ENCODE assay signal across 15 cellular contexts in genomic region chr6:36249010-36249409, GRCh38. TPM values are rescaled to one million over a fixed set of nuclear protein-coding genes. Genes with fewer than 3 reads are reported as not detected.
DNase-seq lines count a peak whose midpoint lies in the region; ATAC-seq, FAIRE-seq and TF ChIP-seq lines count a peak whose summit lies in the region.
"Had no signal": no experiment of that assay in that cellular context is flagged by ENCODE, and none has a peak within 500 bp of the region (broad histone marks: within the 10 kb centered on the region; RNA-seq: fewer than 3 reads in every experiment).

No MANE protein-coding gene starts in this region.

- no peaks in the 10 kb centered on the region for H3K27me3 ChIP-seq in AG04450 (ENCODE audit: control insufficient read depth, insufficient read depth, low read length)
- no peaks in the 10 kb centered on the region for H3K27me3 ChIP-seq in left lung

- H3K27ac ChIP-seq in AG04450 (ENCODE audit: low read depth, low read length) (peak overlapping the region; percentile 57), left lung (peak overlapping the region in 1 of 2 donors; percentile 66)

- no peaks in the 10 kb centered on the region for H3K36me3 ChIP-seq in left lung

- H3K9me3 ChIP-seq in AG04450 (ENCODE audit: control insufficient read depth, insufficient read depth, low read length) (no peaks in the 10 kb centered on the region; the same call in 1 of the 2 replicates), left lung (no peaks in the 10 kb centered on the region)

- H3K4me3 ChIP-seq in AG04450 (ENCODE audit: low read depth, low read length) (no peak overlapping the region), left lung (no peak overlapping the region)
- H3K4me3 ChIP-seq: lung, smooth muscle cell had no signal

- CTCF ChIA-PET in AG04450 (lab: Charles Lee): interaction anchor here (0.7 to 1.2 kb wide), 3 partner anchors 19 to 153 kb away, joined by 3 read pairs; no protein-coding TSS in a partner anchor

- intact Hi-C loops in left lung (cut with DNase I): no loop called here

- H3K4me1 ChIP-seq in left lung: peaks cover 0 to 34% of the 10 kb centered on the region in 2 donors

- no peak for FAIRE-seq in HTR-8/SVneo (lab: Jason Lieb, UNC)

- POLR2A ChIA-PET in AG04450 (lab: Yijun Ruan, JAX): no interaction called here

- ATAC-seq in left lung (peak; percentile 27), HG02938 (IDR thresholded peaks at IDR 0.05; ENCODE audit: unreplicated experiment) (no peak), HG03378 (IDR thresholded peaks at IDR 0.05; ENCODE audit: unreplicated experiment) (no peak)
- ATAC-seq: activated CD8-positive, alpha-beta T cell treated with anti-CD3 and anti-CD28 coated beads, Interleukin-2, amount 10 ng/mL, durations not matched to agents 7 days and 5 days had no signal

- peak; percentile 16 for DNase-seq in AG04450 (ENCODE audit: low read depth, low spot score)
- peak; percentile 31 for DNase-seq in HTR-8/SVneo (ENCODE audit: insufficient read length, low spot score)
- peak; percentile 67 for DNase-seq in dermis blood vessel endothelial cell
- DNase-seq in left lung: no peak
- no peak for DNase-seq in NCI-H1092 (lab: John Stamatoyannopoulos, UW)
- no peak for DNase-seq in activated effector memory CD4-positive, alpha-beta T cell treated with anti-CD3 and anti-CD28 coated beads, Interleukin-2, amount 50 U/mL, for 16 hours
- DNase-seq: ACHN; activated CD8-positive, alpha-beta T cell treated with anti-CD3 and anti-CD28 coated beads, Interleukin-2, amount 10 ng/mL, durations not matched to agents 7 days and 5 days; activated gamma-delta T cell; Calu3; NCI-H2081 treated with DMSO at 0.1 percent for 48 hours had no signal

- TF ChIP-seq CTCF in AG04450 (IDR thresholded peaks at IDR 0.05; ENCODE audit: low read depth, low read length) (no peak; the same call in 1 of the 2 replicates), left lung (IDR thresholded peaks at IDR 0.05) (no peak)

RNA-seq across cellular contexts. Expression of gene PNPLA1, which starts 20.9 kb away (rescaled TPM):
- polyA plus RNA-seq in AG04450 (2011; rRNA removed): not detected in 2 replicates
- polyA minus RNA-seq in AG04450 (2011; rRNA and poly(A)+ RNA removed): not detected in 2 replicates
- total RNA-seq in dermis blood vessel endothelial cell (not detected in 2 replicates), left lung (1 to 10 TPM in 1 of 2 donors, not detected in 1; 2.0 TPM)
- total RNA-seq: activated CD8-positive, alpha-beta T cell treated with anti-CD3 and anti-CD28 coated beads, Interleukin-2, amount 10 ng/mL, durations not matched to agents 7 days and 5 days; smooth muscle cell had no signal
- polyA plus RNA-seq: smooth muscle cell had no signal

RNA-seq across cellular contexts. Expression of gene BRPF3, which starts 52.5 kb away (rescaled TPM):
- polyA plus RNA-seq in AG04450 (2011; rRNA removed): 13.9 and 15.5 TPM in 2 replicates
- polyA minus RNA-seq in AG04450 (2011; rRNA and poly(A)+ RNA removed): 18.2 and 20.0 TPM in 2 replicates
- total RNA-seq in dermis blood vessel endothelial cell: 11.6 and 14.9 TPM in 2 replicates
- total RNA-seq in left lung: 10 to 100 TPM; 30.8 to 32.9 TPM

Comparison
In these comparisons a context has a peak if more than half of its experiments do, and no peak if none do; other contexts are left out.
1. DNase-seq: peak in AG04450 (single experiment), HTR-8/SVneo (single experiment) and dermis blood vessel endothelial cell (single experiment); none in left lung (0 of 2), NCI-H1092 (single experiment) and activated effector memory CD4-positive, alpha-beta T cell treated with anti-CD3 and anti-CD28 coated beads, Interleukin-2, amount 50 U/mL, for 16 hours (single experiment).